In genomic region chr1:236998571-236998970, GRCh38 we compare ENCODE assay signal across 20 cellular contexts. TPM values are rescaled to one million over a fixed set of nuclear protein-coding genes. Genes with fewer than 3 reads are reported as not detected.
DNase-seq lines count a peak whose midpoint lies in the region; ATAC-seq and TF ChIP-seq lines count a peak whose summit lies in the region.
"Had no signal": no experiment of that assay in that cellular context is flagged by ENCODE, and none has a peak within 500 bp of the region (broad histone marks: within the 10 kb centered on the region; RNA-seq: fewer than 3 reads in every experiment).

No MANE protein-coding gene starts in this region.

- intact Hi-C loops in left ventricle myocardium superior (cut with micrococcal nuclease) = no loop called here
- intact Hi-C loops in lower lobe of right lung (cut with DNase I) = no loop called here
- intact Hi-C loops in activated T-helper 1 cell treated with anti-CD3 and anti-CD28 coated beads, Interleukin-12 subunit alpha, Interleukin-12 subunit beta, Interleukin-2, Interleukin-4 antibody, amounts not matched to agents 30 ng/mL and 10 ng/mL and 1 ng/mL, durations not matched to agents 14 hours and 24 hours and 36 hours (cut with micrococcal nuclease) = no loop called here

- no peaks in the 10 kb centered on the region for H3K9me3 Mint-ChIP-seq in activated T-helper 1 cell treated with anti-CD3 and anti-CD28 coated beads, Interleukin-12 subunit alpha, Interleukin-12 subunit beta, Interleukin-2, Interleukin-4 antibody, amounts not matched to agents 30 ng/mL and 10 ng/mL and 1 ng/mL, durations not matched to agents 14 hours and 24 hours and 36 hours

- H3K4me1 ChIP-seq in lower lobe of right lung = no peaks in the 10 kb centered on the region
- H3K4me1 ChIP-seq: HAP-1 had no signal

- no peaks in the 10 kb centered on the region for H3K36me3 Mint-ChIP-seq in activated T-helper 1 cell treated with anti-CD3 and anti-CD28 coated beads, Interleukin-12 subunit alpha, Interleukin-12 subunit beta, Interleukin-2, Interleukin-4 antibody, amounts not matched to agents 30 ng/mL and 10 ng/mL and 1 ng/mL, durations not matched to agents 14 hours and 24 hours and 36 hours (ENCODE audit: low read depth)
- H3K36me3 Mint-ChIP-seq: CD4-positive, CD25-positive, alpha-beta regulatory T cell; IgD-negative memory B cell had no signal

- H3K4me1 Mint-ChIP-seq in activated T-helper 1 cell treated with anti-CD3 and anti-CD28 coated beads, Interleukin-12 subunit alpha, Interleukin-12 subunit beta, Interleukin-2, Interleukin-4 antibody, amounts not matched to agents 30 ng/mL and 10 ng/mL and 1 ng/mL, durations not matched to agents 14 hours and 24 hours and 36 hours (ENCODE audit: low read depth) = no peaks in the 10 kb centered on the region
- H3K4me1 Mint-ChIP-seq: CD4-positive, CD25-positive, alpha-beta regulatory T cell; IgD-negative memory B cell had no signal

- no peaks in the 10 kb centered on the region for H3K9me3 ChIP-seq in lower lobe of right lung
- H3K9me3 ChIP-seq: HAP-1 had no signal

- ATAC-seq in left ventricle myocardium superior = peak; percentile 50
- no peak for ATAC-seq in lower lobe of right lung
- ATAC-seq in GM19397 (IDR thresholded peaks at IDR 0.05; ENCODE audit: unreplicated experiment) = no peak

- no peak overlapping the region for H3K27ac ChIP-seq in lower lobe of right lung
- H3K27ac ChIP-seq: RWPE1, SK-N-MC had no signal

- no peak overlapping the region for H3K4me3 ChIP-seq in lower lobe of right lung
- H3K4me3 ChIP-seq: HAP-1, SK-N-MC had no signal

- no peak overlapping the region for H3K27ac Mint-ChIP-seq in activated T-helper 1 cell treated with anti-CD3 and anti-CD28 coated beads, Interleukin-12 subunit alpha, Interleukin-12 subunit beta, Interleukin-2, Interleukin-4 antibody, amounts not matched to agents 30 ng/mL and 10 ng/mL and 1 ng/mL, durations not matched to agents 14 hours and 24 hours and 36 hours
- H3K27ac Mint-ChIP-seq: CD4-positive, CD25-positive, alpha-beta regulatory T cell; IgD-negative memory B cell had no signal

- DNase-seq in Ammon's horn (ENCODE audit: low spot score) (peak; percentile 18), NCI-H1092 (lab: John Stamatoyannopoulos, UW) (peak; percentile 22), cerebellar cortex (ENCODE audit: low spot score) (peak; percentile 11), left ventricle myocardium superior (peak; percentile 57), cortex of kidney (lab: John Stamatoyannopoulos, UW) (no peak), lower lobe of right lung (no peak)
- no peak for DNase-seq in activated T-helper 1 cell treated with anti-CD3 and anti-CD28 coated beads, Interleukin-12 subunit alpha, Interleukin-12 subunit beta, Interleukin-2, Interleukin-4 antibody, amounts not matched to agents 30 ng/mL and 10 ng/mL and 1 ng/mL, durations not matched to agents 14 hours and 24 hours and 36 hours (ENCODE audit: low spot score)
- DNase-seq: AML-193; Calu3; CD4-positive, CD25-positive, alpha-beta regulatory T cell; NCI-H1436; NCI-H2081; NCI-H2227 treated with DMSO at 0.1 percent for 48 hours; NCI-H526 treated with DMSO at 0.1 percent for 48 hours; OCI-M1 had no signal

- no peak overlapping the region for H3K4me3 Mint-ChIP-seq in activated T-helper 1 cell treated with anti-CD3 and anti-CD28 coated beads, Interleukin-12 subunit alpha, Interleukin-12 subunit beta, Interleukin-2, Interleukin-4 antibody, amounts not matched to agents 30 ng/mL and 10 ng/mL and 1 ng/mL, durations not matched to agents 14 hours and 24 hours and 36 hours
- H3K4me3 Mint-ChIP-seq: CD4-positive, CD25-positive, alpha-beta regulatory T cell; IgD-negative memory B cell had no signal

- no peaks in the 10 kb centered on the region for H3K27me3 ChIP-seq in lower lobe of right lung (ENCODE audit: low read depth)

- no peaks in the 10 kb centered on the region for H3K36me3 ChIP-seq in lower lobe of right lung
- H3K36me3 ChIP-seq: HAP-1 had no signal

- peaks cover 5% of the 10 kb centered on the region for H3K27me3 Mint-ChIP-seq in activated T-helper 1 cell treated with anti-CD3 and anti-CD28 coated beads, Interleukin-12 subunit alpha, Interleukin-12 subunit beta, Interleukin-2, Interleukin-4 antibody, amounts not matched to agents 30 ng/mL and 10 ng/mL and 1 ng/mL, durations not matched to agents 14 hours and 24 hours and 36 hours (ENCODE audit: insufficient read depth)
- H3K27me3 Mint-ChIP-seq: CD4-positive, CD25-positive, alpha-beta regulatory T cell had no signal

- TF ChIP-seq CTCF in lower lobe of right lung (IDR thresholded peaks at IDR 0.05) = no peak

RNA-seq across cellular contexts. Expression of gene MT1HL1, which starts 5.7 kb away (rescaled TPM):
- total RNA-seq in left ventricle myocardium superior (not detected), lower lobe of right lung (not detected)
- total RNA-seq in activated T-helper 1 cell treated with anti-CD3 and anti-CD28 coated beads, Interleukin-12 subunit alpha, Interleukin-12 subunit beta, Interleukin-2, Interleukin-4 antibody, amounts not matched to agents 30 ng/mL and 10 ng/mL and 1 ng/mL, durations not matched to agents 14 hours and 24 hours and 36 hours = not detected in 2 replicates
- total RNA-seq: Calu3; CD4-positive, CD25-positive, alpha-beta regulatory T cell had no signal

RNA-seq across cellular contexts. Expression of gene RYR2, which starts 43.4 kb away (rescaled TPM):
- total RNA-seq in left ventricle myocardium superior (828 TPM), lower lobe of right lung (4.8 TPM)
- total RNA-seq in activated T-helper 1 cell treated with anti-CD3 and anti-CD28 coated beads, Interleukin-12 subunit alpha, Interleukin-12 subunit beta, Interleukin-2, Interleukin-4 antibody, amounts not matched to agents 30 ng/mL and 10 ng/mL and 1 ng/mL, durations not matched to agents 14 hours and 24 hours and 36 hours = not detected in 2 replicates

Comparison
In these comparisons a context has a peak if more than half of its experiments do, and no peak if none do; other contexts are left out.
1. DNase-seq: peak in Ammon's horn (single experiment), NCI-H1092 (single experiment), cerebellar cortex (single experiment) and left ventricle myocardium superior (single experiment); none in cortex of kidney (single experiment), lower lobe of right lung (single experiment) and activated T-helper 1 cell treated with anti-CD3 and anti-CD28 coated beads, Interleukin-12 subunit alpha, Interleukin-12 subunit beta, Interleukin-2, Interleukin-4 antibody, amounts not matched to agents 30 ng/mL and 10 ng/mL and 1 ng/mL, durations not matched to agents 14 hours and 24 hours and 36 hours (single experiment).
2. RNA of gene RYR2, which starts 43.4 kb away (total RNA-seq): 828 TPM in left ventricle myocardium superior (single experiment); 4.8 TPM in lower lobe of right lung (single experiment) and not detected in activated T-helper 1 cell treated with anti-CD3 and anti-CD28 coated beads, Interleukin-12 subunit alpha, Interleukin-12 subunit beta, Interleukin-2, Interleukin-4 antibody, amounts not matched to agents 30 ng/mL and 10 ng/mL and 1 ng/mL, durations not matched to agents 14 hours and 24 hours and 36 hours; every median in the first group is over 100 times any median in the second.